In the genomic region with DNA sequence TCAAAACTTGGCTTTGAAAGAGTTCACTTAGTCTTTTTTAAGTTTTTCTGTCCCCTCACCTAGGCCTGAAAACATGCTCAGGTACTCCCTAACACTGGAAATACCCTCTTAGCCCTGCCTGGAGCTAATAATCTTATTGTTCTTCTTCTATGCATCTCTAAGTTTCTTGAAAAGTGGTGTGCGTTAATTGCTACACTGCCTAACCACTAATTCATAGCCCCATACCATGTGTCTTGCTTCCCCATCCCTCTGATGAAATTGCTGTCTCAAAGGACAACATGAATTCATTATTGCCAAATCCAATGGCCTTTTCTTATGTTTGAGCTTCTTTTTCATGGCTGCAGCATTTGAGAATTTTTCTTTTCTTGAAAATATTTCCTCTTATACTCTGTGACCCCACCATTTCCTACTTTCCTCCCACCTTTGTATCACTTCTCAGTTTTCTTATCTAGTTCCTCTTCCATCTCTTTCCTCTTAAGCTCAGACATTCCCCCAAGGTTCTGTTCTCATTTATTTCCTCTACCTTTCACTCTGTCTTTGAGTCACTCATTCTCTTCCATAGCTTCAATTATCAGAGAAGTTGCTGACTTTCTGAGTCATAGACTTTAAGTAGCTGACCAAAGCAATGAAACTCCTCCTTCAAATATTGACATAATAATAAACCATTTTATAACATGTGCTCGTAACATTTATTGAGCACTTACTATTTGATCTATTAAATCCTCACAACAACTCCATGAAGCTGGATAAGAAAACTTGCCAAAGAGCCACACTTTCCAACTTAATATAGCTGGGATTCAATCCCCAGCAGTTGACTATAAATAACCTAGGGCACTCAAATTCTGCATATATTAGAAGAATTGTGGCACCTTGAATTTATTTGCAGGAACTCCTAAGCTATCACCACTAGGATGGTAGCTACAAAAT, we compare ENCODE assay signal across 1 cellular context.
TF ChIP-seq lines count a peak whose summit lies in the region.

No MANE protein-coding gene starts in this region.

TF ChIP-seq in GM12878, 131 proteins besides CTCF, POLR2A, EP300 and RAD21 (continued from another document):
- TF ChIP-seq, protein P1, sequence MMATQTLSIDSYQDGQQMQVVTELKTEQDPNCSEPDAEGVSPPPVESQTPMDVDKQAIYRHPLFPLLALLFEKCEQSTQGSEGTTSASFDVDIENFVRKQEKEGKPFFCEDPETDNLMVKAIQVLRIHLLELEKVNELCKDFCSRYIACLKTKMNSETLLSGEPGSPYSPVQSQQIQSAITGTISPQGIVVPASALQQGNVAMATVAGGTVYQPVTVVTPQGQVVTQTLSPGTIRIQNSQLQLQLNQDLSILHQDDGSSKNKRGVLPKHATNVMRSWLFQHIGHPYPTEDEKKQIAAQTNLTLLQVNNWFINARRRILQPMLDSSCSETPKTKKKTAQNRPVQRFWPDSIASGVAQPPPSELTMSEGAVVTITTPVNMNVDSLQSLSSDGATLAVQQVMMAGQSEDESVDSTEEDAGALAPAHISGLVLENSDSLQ (IDR thresholded peaks at IDR 0.05) = peak; percentile 53; the same call in 1 of the 2 replicates
- TF ChIP-seq HDGF (IDR thresholded peaks at IDR 0.05) = no peak
- TF ChIP-seq, protein P2, sequence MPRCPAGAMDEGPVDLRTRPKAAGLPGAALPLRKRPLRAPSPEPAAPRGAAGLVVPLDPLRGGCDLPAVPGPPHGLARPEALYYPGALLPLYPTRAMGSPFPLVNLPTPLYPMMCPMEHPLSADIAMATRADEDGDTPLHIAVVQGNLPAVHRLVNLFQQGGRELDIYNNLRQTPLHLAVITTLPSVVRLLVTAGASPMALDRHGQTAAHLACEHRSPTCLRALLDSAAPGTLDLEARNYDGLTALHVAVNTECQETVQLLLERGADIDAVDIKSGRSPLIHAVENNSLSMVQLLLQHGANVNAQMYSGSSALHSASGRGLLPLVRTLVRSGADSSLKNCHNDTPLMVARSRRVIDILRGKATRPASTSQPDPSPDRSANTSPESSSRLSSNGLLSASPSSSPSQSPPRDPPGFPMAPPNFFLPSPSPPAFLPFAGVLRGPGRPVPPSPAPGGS (IDR thresholded peaks at IDR 0.05; ENCODE audit: borderline replicate concordance, insufficient read depth, low read depth, low read length, poor library complexity, severe bottlenecking) = no peak
- no peak for TF ChIP-seq ZNF217 (IDR thresholded peaks at IDR 0.05)
- TF ChIP-seq BMI1 (IDR thresholded peaks at IDR 0.05; ENCODE audit: borderline replicate concordance) = peak; percentile 55
- peak; percentile 42; the same call in 1 of the 2 replicates for TF ChIP-seq DPF2 (IDR thresholded peaks at IDR 0.05)
- TF ChIP-seq POLR2AphosphoS2 (IDR thresholded peaks at IDR 0.05; ENCODE audit: low read depth, low read length) = no peak
- no peak for TF ChIP-seq RCOR1 (conservative IDR thresholded peaks at IDR 0.05; ENCODE audit: low read depth, low read length)
- no peak for TF ChIP-seq RAD51 (IDR thresholded peaks at IDR 0.05)
- TF ChIP-seq, protein P3, sequence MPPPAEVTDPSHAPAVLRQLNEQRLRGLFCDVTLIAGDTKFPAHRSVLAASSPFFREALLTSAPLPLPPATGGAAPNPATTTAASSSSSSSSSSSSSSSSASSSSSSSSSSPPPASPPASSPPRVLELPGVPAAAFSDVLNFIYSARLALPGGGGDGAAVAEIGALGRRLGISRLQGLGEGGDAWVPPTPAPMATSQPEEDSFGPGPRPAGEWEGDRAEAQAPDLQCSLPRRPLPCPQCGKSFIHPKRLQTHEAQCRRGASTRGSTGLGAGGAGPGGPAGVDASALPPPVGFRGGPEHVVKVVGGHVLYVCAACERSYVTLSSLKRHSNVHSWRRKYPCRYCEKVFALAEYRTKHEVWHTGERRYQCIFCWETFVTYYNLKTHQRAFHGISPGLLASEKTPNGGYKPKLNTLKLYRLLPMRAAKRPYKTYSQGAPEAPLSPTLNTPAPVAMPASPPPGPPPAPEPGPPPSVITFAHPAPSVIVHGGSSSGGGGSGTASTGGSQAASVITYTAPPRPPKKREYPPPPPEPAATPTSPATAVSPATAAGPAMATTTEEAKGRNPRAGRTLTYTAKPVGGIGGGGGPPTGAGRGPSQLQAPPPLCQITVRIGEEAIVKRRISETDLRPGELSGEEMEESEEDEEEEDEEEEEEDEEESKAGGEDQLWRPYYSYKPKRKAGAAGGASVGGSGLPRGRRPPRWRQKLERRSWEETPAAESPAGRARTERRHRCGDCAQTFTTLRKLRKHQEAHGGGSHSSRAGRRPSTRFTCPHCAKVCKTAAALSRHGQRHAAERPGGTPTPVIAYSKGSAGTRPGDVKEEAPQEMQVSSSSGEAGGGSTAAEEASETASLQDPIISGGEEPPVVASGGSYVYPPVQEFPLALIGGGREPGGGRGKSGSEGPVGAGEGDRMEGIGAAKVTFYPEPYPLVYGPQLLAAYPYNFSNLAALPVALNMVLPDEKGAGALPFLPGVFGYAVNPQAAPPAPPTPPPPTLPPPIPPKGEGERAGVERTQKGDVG (CRISPR knock-in tag; IDR thresholded peaks at IDR 0.05) = no peak
- TF ChIP-seq ETV6 (conservative IDR thresholded peaks at IDR 0.05 in 1 of 2, IDR thresholded peaks at IDR 0.05 in 1 of 2; ENCODE audit: borderline replicate concordance in 1 of 2, low read depth in 1 of 2) = peak in 1 of 2 experiments; percentile 89; a peak in 2 of 4 replicates
- TF ChIP-seq, protein P4, sequence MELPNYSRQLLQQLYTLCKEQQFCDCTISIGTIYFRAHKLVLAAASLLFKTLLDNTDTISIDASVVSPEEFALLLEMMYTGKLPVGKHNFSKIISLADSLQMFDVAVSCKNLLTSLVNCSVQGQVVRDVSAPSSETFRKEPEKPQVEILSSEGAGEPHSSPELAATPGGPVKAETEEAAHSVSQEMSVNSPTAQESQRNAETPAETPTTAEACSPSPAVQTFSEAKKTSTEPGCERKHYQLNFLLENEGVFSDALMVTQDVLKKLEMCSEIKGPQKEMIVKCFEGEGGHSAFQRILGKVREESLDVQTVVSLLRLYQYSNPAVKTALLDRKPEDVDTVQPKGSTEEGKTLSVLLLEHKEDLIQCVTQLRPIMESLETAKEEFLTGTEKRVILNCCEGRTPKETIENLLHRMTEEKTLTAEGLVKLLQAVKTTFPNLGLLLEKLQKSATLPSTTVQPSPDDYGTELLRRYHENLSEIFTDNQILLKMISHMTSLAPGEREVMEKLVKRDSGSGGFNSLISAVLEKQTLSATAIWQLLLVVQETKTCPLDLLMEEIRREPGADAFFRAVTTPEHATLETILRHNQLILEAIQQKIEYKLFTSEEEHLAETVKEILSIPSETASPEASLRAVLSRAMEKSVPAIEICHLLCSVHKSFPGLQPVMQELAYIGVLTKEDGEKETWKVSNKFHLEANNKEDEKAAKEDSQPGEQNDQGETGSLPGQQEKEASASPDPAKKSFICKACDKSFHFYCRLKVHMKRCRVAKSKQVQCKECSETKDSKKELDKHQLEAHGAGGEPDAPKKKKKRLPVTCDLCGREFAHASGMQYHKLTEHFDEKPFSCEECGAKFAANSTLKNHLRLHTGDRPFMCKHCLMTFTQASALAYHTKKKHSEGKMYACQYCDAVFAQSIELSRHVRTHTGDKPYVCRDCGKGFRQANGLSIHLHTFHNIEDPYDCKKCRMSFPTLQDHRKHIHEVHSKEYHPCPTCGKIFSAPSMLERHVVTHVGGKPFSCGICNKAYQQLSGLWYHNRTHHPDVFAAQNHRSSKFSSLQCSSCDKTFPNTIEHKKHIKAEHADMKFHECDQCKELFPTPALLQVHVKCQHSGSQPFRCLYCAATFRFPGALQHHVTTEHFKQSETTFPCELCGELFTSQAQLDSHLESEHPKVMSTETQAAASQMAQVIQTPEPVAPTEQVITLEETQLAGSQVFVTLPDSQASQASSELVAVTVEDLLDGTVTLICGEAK (IDR thresholded peaks at IDR 0.05; ENCODE audit: borderline replicate concordance) = no peak
- 0 out of 2 replicates have a peak, but pooled peaks have one; percentile 39 for TF ChIP-seq NBN (IDR thresholded peaks at IDR 0.05)
- TF ChIP-seq JUNB (IDR thresholded peaks at IDR 0.05) = peak; percentile 56
- no peak for TF ChIP-seq CBFB (IDR thresholded peaks at IDR 0.05; ENCODE audit: low read depth)
- no peak for TF ChIP-seq NR2C2 (IDR thresholded peaks at IDR 0.05; ENCODE audit: borderline replicate concordance, control insufficient read depth, insufficient read length, low read depth)
- peak; percentile 79 for TF ChIP-seq MTA2 (IDR thresholded peaks at IDR 0.05; ENCODE audit: low read depth)
- TF ChIP-seq ZBED1 (IDR thresholded peaks at IDR 0.05; ENCODE audit: borderline replicate concordance) = no peak
- 0 out of 2 replicates have a peak, but pooled peaks have one; percentile 41 for TF ChIP-seq NR2F1 (conservative IDR thresholded peaks at IDR 0.05)
- TF ChIP-seq IKZF1 (conservative IDR thresholded peaks at IDR 0.05) = peak; percentile 74
- peak; percentile 89 for TF ChIP-seq ZNF24 (IDR thresholded peaks at IDR 0.05)
- TF ChIP-seq, protein P5, sequence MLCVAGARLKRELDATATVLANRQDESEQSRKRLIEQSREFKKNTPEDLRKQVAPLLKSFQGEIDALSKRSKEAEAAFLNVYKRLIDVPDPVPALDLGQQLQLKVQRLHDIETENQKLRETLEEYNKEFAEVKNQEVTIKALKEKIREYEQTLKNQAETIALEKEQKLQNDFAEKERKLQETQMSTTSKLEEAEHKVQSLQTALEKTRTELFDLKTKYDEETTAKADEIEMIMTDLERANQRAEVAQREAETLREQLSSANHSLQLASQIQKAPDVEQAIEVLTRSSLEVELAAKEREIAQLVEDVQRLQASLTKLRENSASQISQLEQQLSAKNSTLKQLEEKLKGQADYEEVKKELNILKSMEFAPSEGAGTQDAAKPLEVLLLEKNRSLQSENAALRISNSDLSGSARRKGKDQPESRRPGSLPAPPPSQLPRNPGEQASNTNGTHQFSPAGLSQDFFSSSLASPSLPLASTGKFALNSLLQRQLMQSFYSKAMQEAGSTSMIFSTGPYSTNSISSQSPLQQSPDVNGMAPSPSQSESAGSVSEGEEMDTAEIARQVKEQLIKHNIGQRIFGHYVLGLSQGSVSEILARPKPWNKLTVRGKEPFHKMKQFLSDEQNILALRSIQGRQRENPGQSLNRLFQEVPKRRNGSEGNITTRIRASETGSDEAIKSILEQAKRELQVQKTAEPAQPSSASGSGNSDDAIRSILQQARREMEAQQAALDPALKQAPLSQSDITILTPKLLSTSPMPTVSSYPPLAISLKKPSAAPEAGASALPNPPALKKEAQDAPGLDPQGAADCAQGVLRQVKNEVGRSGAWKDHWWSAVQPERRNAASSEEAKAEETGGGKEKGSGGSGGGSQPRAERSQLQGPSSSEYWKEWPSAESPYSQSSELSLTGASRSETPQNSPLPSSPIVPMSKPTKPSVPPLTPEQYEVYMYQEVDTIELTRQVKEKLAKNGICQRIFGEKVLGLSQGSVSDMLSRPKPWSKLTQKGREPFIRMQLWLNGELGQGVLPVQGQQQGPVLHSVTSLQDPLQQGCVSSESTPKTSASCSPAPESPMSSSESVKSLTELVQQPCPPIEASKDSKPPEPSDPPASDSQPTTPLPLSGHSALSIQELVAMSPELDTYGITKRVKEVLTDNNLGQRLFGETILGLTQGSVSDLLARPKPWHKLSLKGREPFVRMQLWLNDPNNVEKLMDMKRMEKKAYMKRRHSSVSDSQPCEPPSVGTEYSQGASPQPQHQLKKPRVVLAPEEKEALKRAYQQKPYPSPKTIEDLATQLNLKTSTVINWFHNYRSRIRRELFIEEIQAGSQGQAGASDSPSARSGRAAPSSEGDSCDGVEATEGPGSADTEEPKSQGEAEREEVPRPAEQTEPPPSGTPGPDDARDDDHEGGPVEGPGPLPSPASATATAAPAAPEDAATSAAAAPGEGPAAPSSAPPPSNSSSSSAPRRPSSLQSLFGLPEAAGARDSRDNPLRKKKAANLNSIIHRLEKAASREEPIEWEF (IDR thresholded peaks at IDR 0.05; ENCODE audit: insufficient replicate concordance, low read depth, low read length) = no peak
- no peak for TF ChIP-seq POU2F2 (IDR thresholded peaks at IDR 0.05; ENCODE audit: borderline replicate concordance, low read depth, low read length)
- TF ChIP-seq EGR1 (IDR thresholded peaks at IDR 0.05; ENCODE audit: borderline replicate concordance in 1 of 2, low read depth in 2 of 2, low read length in 2 of 2) = no peak
- no peak for TF ChIP-seq EZH2 (IDR thresholded peaks at IDR 0.05; ENCODE audit: borderline replicate concordance, control insufficient read depth, low read depth, low read length)
- TF ChIP-seq, protein P6, sequence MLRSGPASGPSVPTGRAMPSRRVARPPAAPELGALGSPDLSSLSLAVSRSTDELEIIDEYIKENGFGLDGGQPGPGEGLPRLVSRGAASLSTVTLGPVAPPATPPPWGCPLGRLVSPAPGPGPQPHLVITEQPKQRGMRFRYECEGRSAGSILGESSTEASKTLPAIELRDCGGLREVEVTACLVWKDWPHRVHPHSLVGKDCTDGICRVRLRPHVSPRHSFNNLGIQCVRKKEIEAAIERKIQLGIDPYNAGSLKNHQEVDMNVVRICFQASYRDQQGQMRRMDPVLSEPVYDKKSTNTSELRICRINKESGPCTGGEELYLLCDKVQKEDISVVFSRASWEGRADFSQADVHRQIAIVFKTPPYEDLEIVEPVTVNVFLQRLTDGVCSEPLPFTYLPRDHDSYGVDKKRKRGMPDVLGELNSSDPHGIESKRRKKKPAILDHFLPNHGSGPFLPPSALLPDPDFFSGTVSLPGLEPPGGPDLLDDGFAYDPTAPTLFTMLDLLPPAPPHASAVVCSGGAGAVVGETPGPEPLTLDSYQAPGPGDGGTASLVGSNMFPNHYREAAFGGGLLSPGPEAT (IDR thresholded peaks at IDR 0.05; ENCODE audit: low read depth) = peak; percentile 35; the same call in 1 of the 2 replicates
- TF ChIP-seq MEF2A (IDR thresholded peaks at IDR 0.05; ENCODE audit: insufficient read depth, low read depth, low read length) = no peak
- no peak for TF ChIP-seq KAT2A (conservative IDR thresholded peaks at IDR 0.05; ENCODE audit: control insufficient read depth, low read depth, low read length)
- TF ChIP-seq ATF7 (IDR thresholded peaks at IDR 0.05; ENCODE audit: low read depth) = peak; percentile 62
- TF ChIP-seq IKZF2 (IDR thresholded peaks at IDR 0.05) = peak; percentile 72 to 82; a peak in 2 of 4 replicates
- peak; percentile 61; the same call in 1 of the 2 replicates for TF ChIP-seq NFIC (IDR thresholded peaks at IDR 0.05; ENCODE audit: low read depth, low read length)
- TF ChIP-seq MXI1 (IDR thresholded peaks at IDR 0.05; ENCODE audit: low read depth, low read length) = no peak
- TF ChIP-seq, protein P7, sequence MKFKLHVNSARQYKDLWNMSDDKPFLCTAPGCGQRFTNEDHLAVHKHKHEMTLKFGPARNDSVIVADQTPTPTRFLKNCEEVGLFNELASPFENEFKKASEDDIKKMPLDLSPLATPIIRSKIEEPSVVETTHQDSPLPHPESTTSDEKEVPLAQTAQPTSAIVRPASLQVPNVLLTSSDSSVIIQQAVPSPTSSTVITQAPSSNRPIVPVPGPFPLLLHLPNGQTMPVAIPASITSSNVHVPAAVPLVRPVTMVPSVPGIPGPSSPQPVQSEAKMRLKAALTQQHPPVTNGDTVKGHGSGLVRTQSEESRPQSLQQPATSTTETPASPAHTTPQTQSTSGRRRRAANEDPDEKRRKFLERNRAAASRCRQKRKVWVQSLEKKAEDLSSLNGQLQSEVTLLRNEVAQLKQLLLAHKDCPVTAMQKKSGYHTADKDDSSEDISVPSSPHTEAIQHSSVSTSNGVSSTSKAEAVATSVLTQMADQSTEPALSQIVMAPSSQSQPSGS (IDR thresholded peaks at IDR 0.05; ENCODE audit: low read length) = peak; percentile 16; the same call in 1 of the 2 replicates
- no peak for TF ChIP-seq SMAD1 (IDR thresholded peaks at IDR 0.05; ENCODE audit: low read depth, partially characterized antibody)
